ENCODE assay signal across 8 cellular contexts in genomic region chr12:104285740-104286537, GRCh38. TPM values are rescaled to one million over a fixed set of nuclear protein-coding genes. Genes with fewer than 3 reads are reported as not detected.
DNase-seq lines count a peak whose midpoint lies in the region; ATAC-seq, FAIRE-seq and TF ChIP-seq lines count a peak whose summit lies in the region.

No MANE protein-coding gene starts in this region.

- intact Hi-C loops in K562 (cut with micrococcal nuclease) = loop anchor here (5.0 kb wide), 1 partner anchor 34 kb away; no protein-coding TSS in a partner anchor
- intact Hi-C loops in mucosa of descending colon (cut with DNase I, micrococcal nuclease) = no loop called here
- intact Hi-C loops in vagina (cut with DNase I) = no loop called here
- intact Hi-C loops in posterior vena cava (cut with DNase I) = loop anchor here in 1 of 2 donors (5.0 kb wide), 1 partner anchor 69 kb away; the partner anchor contains the start of gene TXNRD1
- intact Hi-C loops in lower leg skin (cut with DNase I; ENCODE audit: low total_unique reads) = no loop called here

- peak overlapping the region; percentile 89 for H3K4me2 ChIP-seq in K562 (ENCODE audit: insufficient read depth, low read length)

- H3K27ac ChIP-seq in K562 (ENCODE audit: extremely low read depth, low read depth, low read length) = peak overlapping the region; percentile 98
- peak overlapping the region; percentile 84 for H3K27ac ChIP-seq in vagina

- H3K27me3 ChIP-seq in K562 (ENCODE audit: control insufficient read depth in 2 of 2, insufficient read depth in 2 of 2, low read length in 2 of 2) (no peaks in the 10 kb centered on the region), vagina (no peaks in the 10 kb centered on the region)

- TSS peak; percentile 94 for BruUV-seq in K562 (replicated peaks; lab: Mats Ljungman, UMichigan)

- H3K9me3 ChIP-seq in K562 (replicated peaks; ENCODE audit: control insufficient read depth, insufficient read depth, low read depth, low read length) (no peaks in the 10 kb centered on the region), mucosa of descending colon (no peaks in the 10 kb centered on the region), vagina (no peaks in the 10 kb centered on the region)

- H2AFZ ChIP-seq in K562 (ENCODE audit: low read depth, low read length) = peak overlapping the region; percentile 89

- in situ Hi-C loops in K562 (cut with MboI) = no loop called here

- TF ChIP-seq CTCF in K562 (IDR thresholded peaks at IDR 0.05 in 2 of 3, conservative IDR thresholded peaks at IDR 0.05 in 1 of 3; ENCODE audit: insufficient read depth in 2 of 3, low read depth in 1 of 3, low read length in 3 of 3) (no peak), mucosa of descending colon (IDR thresholded peaks at IDR 0.05) (no peak), vagina (IDR thresholded peaks at IDR 0.05) (no peak), lower leg skin (IDR thresholded peaks at IDR 0.05) (no peak)

- peaks cover 12% of the 10 kb centered on the region for H4K20me1 ChIP-seq in K562 (replicated peaks; ENCODE audit: control insufficient read depth, insufficient read depth, low read length)

- 51% methylated on average over 3 of the region's 3 CpGs for WGBS in K562 (ENCODE audit: insufficient coverage, low coverage, missing lambda C conversion rate)
- 54 to 72% methylated on average over 3 of the region's 3 CpGs for WGBS in lower leg skin, 2 donors

- H3K9me1 ChIP-seq in K562 (ENCODE audit: control insufficient read depth, insufficient read depth, low read length) = peaks cover 3% of the 10 kb centered on the region

- no peak for FAIRE-seq in K562 (lab: Jason Lieb, UNC)

- peak; percentile 45 for DNase-seq in Daoy (ENCODE audit: low read depth)
- peak; percentile 82 for DNase-seq in NCI-H2029 (lab: John Stamatoyannopoulos, UW)
- peak in 1 of 4 experiments; percentile 29 for DNase-seq in K562 (ENCODE audit: extremely low read depth in 1 of 4, low spot score in 3 of 4)
- peak in 2 of 3 donors; percentile 64 to 67 for DNase-seq in mucosa of descending colon
- no peak for DNase-seq in vagina (ENCODE audit: extremely low spot score in 2 of 2)
- no peak for DNase-seq in posterior vena cava (ENCODE audit: low spot score)
- no peak for DNase-seq in lower leg skin (ENCODE audit: low spot score in 2 of 2)

- no peak for TF ChIP-seq RAD21 in K562 (CRISPR knock-in tag; conservative IDR thresholded peaks at IDR 0.05 in 1 of 2, IDR thresholded peaks at IDR 0.05 in 1 of 2)

- H3K4me3 ChIP-seq in K562 (no peak overlapping the region; the same call in 1 of the 2 replicates), mucosa of descending colon (no peak overlapping the region), vagina (peak overlapping the region; percentile 65 to 66), lower leg skin (ENCODE audit: low read depth, poor library complexity, severe bottlenecking) (no peak overlapping the region)

- ATAC-seq in K562 (no peak), mucosa of descending colon (peak; percentile 50), GM21423 (IDR thresholded peaks at IDR 0.05; ENCODE audit: unreplicated experiment) (no peak)

- H3K79me2 ChIP-seq in K562 (ENCODE audit: control insufficient read depth, insufficient read depth, low read length) = peaks cover 41% of the 10 kb centered on the region

- H3K4me1 ChIP-seq in K562 (replicated peaks in 1 of 2; ENCODE audit: control insufficient read depth in 2 of 2, insufficient read depth in 2 of 2, low read length in 2 of 2) (peaks cover 11 to 27% of the 10 kb centered on the region in 2 experiments; a peak in 4 of 5 replicates), mucosa of descending colon (ENCODE audit: low read depth) (peaks cover 25% of the 10 kb centered on the region), vagina (peaks cover 29% of the 10 kb centered on the region)

- no peak for TF ChIP-seq POLR2A in K562 (conservative IDR thresholded peaks at IDR 0.05)
- no peak for TF ChIP-seq POLR2A in vagina (IDR thresholded peaks at IDR 0.05)
- TF ChIP-seq POLR2A in lower leg skin (IDR thresholded peaks at IDR 0.05) = no peak

- H3K36me3 ChIP-seq in K562 (ENCODE audit: control insufficient read depth, insufficient read depth, low read length) = peaks cover 20% of the 10 kb centered on the region; the same call in 2 of the 3 replicates
- H3K36me3 ChIP-seq in mucosa of descending colon (ENCODE audit: low read depth) = no peaks in the 10 kb centered on the region
- H3K36me3 ChIP-seq in vagina = peaks cover 0 to 7% of the 10 kb centered on the region in 2 donors

- CTCF ChIA-PET in K562 (lab: Yijun Ruan, JAX; ENCODE audit: low intra/inter-chr PET ratio) = no interaction called here

- POLR2A ChIA-PET in K562 (lab: Yijun Ruan, JAX) = interaction anchor here (0.6 to 9.5 kb wide), 11 partner anchors 10 to 149 kb away, joined by 3 to 104 read pairs (median 5); partner anchors contain the start of genes EID3 and TXNRD1

- no peak for TF ChIP-seq EP300 in K562 (IDR thresholded peaks at IDR 0.05; ENCODE audit: low read length)

- peak overlapping the region; percentile 70 to 99; a peak in 3 of 4 replicates for H3K9ac ChIP-seq in K562 (ENCODE audit: insufficient read depth in 1 of 2, low read depth in 2 of 2, low read length in 2 of 2)

TF ChIP-seq in K562, 482 proteins besides CTCF, POLR2A, EP300 and RAD21 (continues in another document):
- 0 out of 2 replicates have a peak, but pooled peaks have one; percentile 22 for TF ChIP-seq ZKSCAN8 (CRISPR knock-in tag; IDR thresholded peaks at IDR 0.05)

RNA-seq across cellular contexts. Expression of gene EID3, which starts 17.6 kb away (rescaled TPM):
- total RNA-seq in Daoy (2014; rRNA removed; shearing (Covaris generic)) = 0.40 and 2.6 TPM in 2 replicates
- 20.4 and 74.5 TPM in 2 replicates for total RNA-seq in K562 (2011; cell fraction: chromatin; rRNA removed; ENCODE audit: low replicate concordance)
- total RNA-seq in K562 (2011; cell fraction: nucleolus; rRNA removed) = 12.2 and 18.6 TPM in 2 replicates
- 20.0 and 24.5 TPM in 2 replicates for total RNA-seq in K562 (2011; cell fraction: nucleoplasm; rRNA removed)
- 1.2 TPM in 2 replicates for total RNA-seq in K562 (2014; rRNA removed)
- 3.2 and 3.4 TPM in 2 replicates for total RNA-seq in K562 (2014; rRNA removed; fragmentation: Illumina TruSeq; extraction: Trizol)
- total RNA-seq in K562 (2015; rRNA removed; fragmentation: Illumina TruSeq; extraction: Trizol) = 3.5 TPM in 2 replicates
- total RNA-seq in K562 (2021) = 1.1 and 1.9 TPM in 2 replicates
- polyA plus RNA-seq in K562 (2011; rRNA removed) = 0.41 and 0.42 TPM in 2 replicates
- polyA plus RNA-seq in K562 (2011; cell fraction: cytosol; rRNA removed) = 0.06 and 0.16 TPM in 2 replicates
- 1.7 and 1.9 TPM in 2 replicates for polyA plus RNA-seq in K562 (2011; cell fraction: nucleus; rRNA removed)
- 0.24 and 0.34 TPM in 2 replicates for polyA plus RNA-seq in K562 (2012)
- polyA plus RNA-seq in K562 (2014; fragmentation: Illumina TruSeq; extraction: Trizol) = 0.10 and 0.24 TPM in 2 replicates
- polyA plus RNA-seq in K562 (2014; fragmentation: Nextera tagmentation; extraction: Ambion mirVana) = under 1 TPM; 0.07 to 0.21 TPM
- 0.41 and 0.78 TPM in 2 replicates for polyA plus RNA-seq in K562 (2014; rRNA removed)
- 7.7 and 9.4 TPM in 2 replicates for polyA minus RNA-seq in K562 (2011; rRNA and poly(A)+ RNA removed)
- not detected in 2 replicates for polyA minus RNA-seq in K562 (2011; cell fraction: cytosol; rRNA and poly(A)+ RNA removed)
- polyA minus RNA-seq in K562 (2011; cell fraction: nucleus; rRNA and poly(A)+ RNA removed) = 6.6 and 9.7 TPM in 2 replicates
- 1 to 10 TPM; 2.4 to 6.4 (median 3.9) TPM for total RNA-seq in mucosa of descending colon
- 9.1 TPM for total RNA-seq in vagina
- 1 to 10 TPM; 6.0 to 6.1 TPM for total RNA-seq in posterior vena cava
- 1 to 10 TPM; 1.1 to 3.6 (median 3.1) TPM for total RNA-seq in lower leg skin

Comparison
In these comparisons a context has a peak if more than half of its experiments do, and no peak if none do; other contexts are left out.
1. DNase-seq: peak in Daoy (single experiment), NCI-H2029 (single experiment) and mucosa of descending colon (2 of 3); none in vagina (0 of 2), posterior vena cava (single experiment) and lower leg skin (0 of 2).
2. H3K4me3 ChIP-seq: peak in vagina (2 of 2); none in K562 (single experiment), mucosa of descending colon (single experiment) and lower leg skin (single experiment).